Comparison of ENCODE assay signal across 8 cellular contexts in the genomic region with DNA sequence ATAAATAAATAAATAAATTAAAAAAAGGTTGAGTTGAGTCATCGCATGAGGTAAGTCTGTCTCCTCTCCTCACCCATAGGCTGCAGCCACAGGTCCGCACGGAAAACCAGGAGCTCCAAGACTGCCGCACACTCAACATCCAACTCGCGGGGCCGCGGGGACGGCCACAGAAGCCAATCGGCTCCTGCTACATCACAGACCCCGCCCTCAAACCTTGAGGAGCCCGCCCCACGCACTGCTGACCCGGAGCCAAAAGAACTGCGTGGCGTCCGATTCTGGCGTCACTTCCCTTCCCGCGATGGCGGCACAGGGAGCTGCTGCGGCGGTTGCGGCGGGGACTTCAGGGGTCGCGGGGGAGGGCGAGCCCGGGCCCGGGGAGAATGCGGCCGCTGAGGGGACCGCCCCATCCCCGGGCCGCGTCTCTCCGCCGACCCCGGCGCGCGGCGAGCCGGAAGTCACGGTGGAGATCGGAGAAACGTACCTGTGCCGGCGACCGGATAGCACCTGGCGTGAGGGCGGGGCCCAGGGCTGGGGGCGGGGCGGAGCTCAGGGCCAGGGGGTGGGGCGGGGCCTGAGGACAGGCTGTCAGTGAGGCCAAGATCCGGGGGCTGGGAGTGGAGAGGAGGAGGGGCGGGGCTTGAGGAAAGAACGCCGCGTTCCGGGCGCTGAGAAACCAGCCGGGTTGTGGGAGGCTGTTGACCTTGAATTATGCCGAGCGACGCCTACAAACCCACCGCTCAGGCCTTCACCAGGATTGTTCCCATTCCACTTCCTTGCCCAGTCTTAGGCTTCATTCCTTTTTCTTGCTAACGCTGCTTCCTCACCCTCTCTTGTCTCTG. TPM values are rescaled to one million over a fixed set of nuclear protein-coding genes. Genes with fewer than 3 reads are reported as not detected.
DNase-seq lines count a peak whose midpoint lies in the region; ATAC-seq and TF ChIP-seq lines count a peak whose summit lies in the region.

KAT8 (plus strand) TSS at position 281 of the 839 bp plus-strand sequence; CDS start at position 299, 18 bp downstream.

- POLR2A ChIA-PET in SK-N-SH (lab: Yijun Ruan, JAX), result interaction anchor here (0.6 to 2.9 kb wide), 23 partner anchors 9 to 596 kb away, joined by 3 to 43 read pairs (median 5); partner anchors contain the start of genes BCKDK, FUS, PRSS8 and STX4

- H3K27me3 ChIP-seq in SK-N-SH (ENCODE audit: insufficient read depth), result no peaks in the 10 kb centered on the region

- H3K4me1 ChIP-seq in SK-N-SH (ENCODE audit: control insufficient read depth in 1 of 2, insufficient read depth in 2 of 2, low read depth in 1 of 2, low read length in 1 of 2), result peaks cover 6 to 8% of the 10 kb centered on the region in 2 experiments; a peak in 2 of 4 replicates

- 2% methylated on average over 53 of the region's 68 CpGs for WGBS in SK-N-SH (ENCODE audit: low lambda C conversion rate)

- CTCF ChIA-PET in SK-N-SH (lab: Yijun Ruan, JAX), result interaction anchor here (0.8 to 3.9 kb wide), 5 partner anchors 14 to 326 kb away, joined by 3 to 28 read pairs (median 3); no protein-coding TSS in a partner anchor

- H3K9me3 ChIP-seq in SK-N-SH, result no peaks in the 10 kb centered on the region

- H3K4me2 ChIP-seq in SK-N-SH, result peak within 1 kb of the TSS; percentile 98

- TF ChIP-seq EP300 in SK-N-SH (IDR thresholded peaks at IDR 0.05; ENCODE audit: borderline replicate concordance in 1 of 2, low read depth in 1 of 2, low read length in 1 of 2), result no peak

- peaks cover 40% of the 10 kb centered on the region for H3K79me2 ChIP-seq in SK-N-SH (ENCODE audit: insufficient read depth)

- ATAC-seq in HG02571 (IDR thresholded peaks at IDR 0.05; ENCODE audit: unreplicated experiment), result peak; percentile 84

- H4K20me1 ChIP-seq in SK-N-SH (ENCODE audit: insufficient read depth), result peaks cover 5% of the 10 kb centered on the region; the same call in 1 of the 2 replicates

- peak; percentile 12; the same call in 1 of the 2 replicates for TF ChIP-seq RAD21 in SK-N-SH (IDR thresholded peaks at IDR 0.05; ENCODE audit: low read length)

- peak; percentile 95 for DNase-seq in GM04504 (ENCODE audit: low read depth)
- DNase-seq in NCI-H1048 (lab: John Stamatoyannopoulos, UW), result peak; percentile 88
- peak; percentile 98 for DNase-seq in SK-N-SH
- peak; percentile 98 for DNase-seq in activated naive CD4-positive, alpha-beta T cell treated with anti-CD3 and anti-CD28 coated beads, Interleukin-2, amount 50 U/mL, for 16 hours
- peak; percentile 97 for DNase-seq in globus pallidus (ENCODE audit: low spot score)
- DNase-seq in occipital lobe (lab: John Stamatoyannopoulos, UW), result peak; percentile 97

- H2AFZ ChIP-seq in SK-N-SH (ENCODE audit: low read depth), result 0 out of 2 replicates have a peak within 1 kb of the TSS, but pooled peaks have one; percentile 48

- H3K9me2 ChIP-seq in SK-N-SH, result no peaks in the 10 kb centered on the region

- TF ChIP-seq CTCF in SK-N-SH (IDR thresholded peaks at IDR 0.05), result no peak

- H3K27ac ChIP-seq in SK-N-SH (ENCODE audit: low read depth in 2 of 2, low read length in 1 of 2) (peak within 1 kb of the TSS; percentile 74 to 83), temporal lobe (ENCODE audit: low read depth, low read length) (peak within 1 kb of the TSS; percentile 86)

- peak within 1 kb of the TSS; percentile 61 to 95 for H3K4me3 ChIP-seq in SK-N-SH (ENCODE audit: low read depth in 2 of 2, low read length in 1 of 2)

- peaks cover 27 to 35% of the 10 kb centered on the region in 2 experiments for H3K36me3 ChIP-seq in SK-N-SH (replicated peaks in 1 of 2; ENCODE audit: control insufficient read depth in 1 of 2, insufficient read depth in 2 of 2, low read length in 1 of 2)

- peak within 1 kb of the TSS; percentile 87 for H3K9ac ChIP-seq in SK-N-SH

- peaks cover 17% of the 10 kb centered on the region for H3F3A ChIP-seq in SK-N-SH (replicated peaks; ENCODE audit: insufficient read depth)

TF ChIP-seq in SK-N-SH, 30 proteins besides CTCF, POLR2A, EP300 and RAD21 (continues in another document):
- no peak for TF ChIP-seq TEAD4 (IDR thresholded peaks at IDR 0.05; ENCODE audit: borderline replicate concordance, insufficient read depth)
- TF ChIP-seq NFIC (IDR thresholded peaks at IDR 0.05; ENCODE audit: borderline replicate concordance), result no peak
- peak; percentile 87 for TF ChIP-seq CHD2 (IDR thresholded peaks at IDR 0.05; ENCODE audit: low read length, partially characterized antibody)
- no peak for TF ChIP-seq GATA2 (CRISPR knock-in tag; IDR thresholded peaks at IDR 0.05)
- no peak for TF ChIP-seq JUND (IDR thresholded peaks at IDR 0.05)
- no peak for TF ChIP-seq EZH2phosphoT487 (IDR thresholded peaks at IDR 0.05; ENCODE audit: borderline replicate concordance, low read depth)
- TF ChIP-seq SIN3A (IDR thresholded peaks at IDR 0.05; ENCODE audit: borderline replicate concordance, low read depth, low read length), result no peak
- TF ChIP-seq YY1 (IDR thresholded peaks at IDR 0.05; ENCODE audit: low read depth), result peak; percentile 94
- peak; percentile 95 for TF ChIP-seq POLR2AphosphoS5 (IDR thresholded peaks at IDR 0.05; ENCODE audit: low read depth, low read length)
- no peak; the same call in 1 of the 2 replicates for TF ChIP-seq FOXM1 (IDR thresholded peaks at IDR 0.05; ENCODE audit: low read depth)
- TF ChIP-seq RCOR1 (IDR thresholded peaks at IDR 0.05; ENCODE audit: low read length), result no peak; the same call in 1 of the 2 replicates
- peak; percentile 97 for TF ChIP-seq GABPA (IDR thresholded peaks at IDR 0.05; ENCODE audit: low read depth)
- TF ChIP-seq SMC3 (IDR thresholded peaks at IDR 0.05; ENCODE audit: low read depth, low read length), result no peak
- TF ChIP-seq, protein P1, sequence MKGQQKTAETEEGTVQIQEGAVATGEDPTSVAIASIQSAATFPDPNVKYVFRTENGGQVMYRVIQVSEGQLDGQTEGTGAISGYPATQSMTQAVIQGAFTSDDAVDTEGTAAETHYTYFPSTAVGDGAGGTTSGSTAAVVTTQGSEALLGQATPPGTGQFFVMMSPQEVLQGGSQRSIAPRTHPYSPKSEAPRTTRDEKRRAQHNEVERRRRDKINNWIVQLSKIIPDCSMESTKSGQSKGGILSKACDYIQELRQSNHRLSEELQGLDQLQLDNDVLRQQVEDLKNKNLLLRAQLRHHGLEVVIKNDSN (IDR thresholded peaks at IDR 0.05; ENCODE audit: borderline replicate concordance, low read depth), result no peak
- no peak for TF ChIP-seq TCF12 (IDR thresholded peaks at IDR 0.05)
- no peak for TF ChIP-seq IRF3 (IDR thresholded peaks at IDR 0.05; ENCODE audit: low read depth, low read length)
- TF ChIP-seq MXI1 (IDR thresholded peaks at IDR 0.05; ENCODE audit: low read depth, low read length), result peak; percentile 70; the same call in 1 of the 2 replicates
- TF ChIP-seq REST (IDR thresholded peaks at IDR 0.05; ENCODE audit: low read depth, low read length), result no peak
- TF ChIP-seq TAF1 (IDR thresholded peaks at IDR 0.05; ENCODE audit: borderline replicate concordance, low read depth, low read length), result peak; percentile 87

RNA-seq across cellular contexts. Expression of gene KAT8, which starts in this region (rescaled TPM):
- polyA plus RNA-seq in SK-N-SH (2012; rRNA removed), result 51.8 and 52.0 TPM in 2 replicates
- polyA plus RNA-seq in SK-N-SH (2012; cell fraction: cytosol; rRNA removed), result 36.2 and 44.6 TPM in 2 replicates
- polyA plus RNA-seq in SK-N-SH (2012; cell fraction: nucleus; rRNA removed), result 94.8 and 120 TPM in 2 replicates
- total RNA-seq in occipital lobe (41.2 TPM), temporal lobe (25.6 TPM)

Comparison
In these comparisons a context has a peak if more than half of its experiments do, and no peak if none do; other contexts are left out.
1. Peak in every context shown above with its lines: DNase-seq, ATAC-seq, H3K4me3 ChIP-seq and H3K27ac ChIP-seq.